In genomic region chr12:45898094-45898493, GRCh38 we compare ENCODE assay signal across 27 cellular contexts.
"Had no signal": no experiment of that assay in that cellular context is flagged by ENCODE, and none has a peak within 500 bp of the region (broad histone marks: within the 10 kb centered on the region; RNA-seq: fewer than 3 reads in every experiment).

No MANE protein-coding gene starts in this region.

- H3K27ac ChIP-seq: brain microvascular endothelial cell had no signal

- ATAC-seq: activated CD4-positive, alpha-beta T cell treated with anti-CD3 and anti-CD28 coated beads for 36 hours; activated CD8-positive, alpha-beta memory T cell treated with anti-CD3 and anti-CD28 coated beads, Interleukin-2, amount 10 ng/mL, durations not matched to agents 7 days and 5 days; activated CD8-positive, alpha-beta T cell treated with anti-CD3 and anti-CD28 coated beads, Interleukin-2, amount 10 ng/mL, durations not matched to agents 7 days and 5 days; effector memory CD8-positive, alpha-beta T cell; esophagus mucosa; T-helper 17 cell had no signal

- H3K27me3 ChIP-seq: brain microvascular endothelial cell had no signal

- H3K36me3 ChIP-seq: brain microvascular endothelial cell had no signal

- H3K27me3 Mint-ChIP-seq: activated CD4-positive, alpha-beta memory T cell treated with anti-CD3 and anti-CD28 coated beads for 36 hours; activated CD4-positive, alpha-beta T cell treated with anti-CD3 and anti-CD28 coated beads for 36 hours; activated CD4-positive, alpha-beta T cell treated with anti-CD3 and anti-CD28 coated beads, Interleukin-2, amount 10 ng/mL, durations not matched to agents 24 days and 14 days; activated CD8-positive, alpha-beta memory T cell treated with anti-CD3 and anti-CD28 coated beads, Interleukin-2, amount 10 ng/mL, durations not matched to agents 7 days and 5 days; activated naive CD4-positive, alpha-beta T cell treated with anti-CD3 and anti-CD28 coated beads, Interleukin-2, amount 10 ng/mL, durations not matched to agents 7 days and 5 days; activated naive CD8-positive, alpha-beta T cell; activated T-cell treated with anti-CD3 and anti-CD28 coated beads, Interleukin-2, amount 50 U/mL, for 24 hours; effector memory CD8-positive, alpha-beta T cell; T-helper 17 cell had no signal

- H3K4me3 Mint-ChIP-seq: activated CD4-positive, alpha-beta memory T cell treated with anti-CD3 and anti-CD28 coated beads for 36 hours; activated CD4-positive, alpha-beta T cell treated with anti-CD3 and anti-CD28 coated beads for 36 hours; activated CD4-positive, alpha-beta T cell treated with anti-CD3 and anti-CD28 coated beads, Interleukin-2, amount 10 ng/mL, durations not matched to agents 24 days and 14 days; activated CD8-positive, alpha-beta memory T cell treated with anti-CD3 and anti-CD28 coated beads, Interleukin-2, amount 10 ng/mL, durations not matched to agents 7 days and 5 days; activated CD8-positive, alpha-beta T cell treated with anti-CD3 and anti-CD28 coated beads, Interleukin-2, amount 10 ng/mL, durations not matched to agents 7 days and 5 days; activated naive CD4-positive, alpha-beta T cell treated with anti-CD3 and anti-CD28 coated beads, Interleukin-2, amount 10 ng/mL, durations not matched to agents 7 days and 5 days; activated naive CD8-positive, alpha-beta T cell; activated T-cell treated with anti-CD3 and anti-CD28 coated beads, Interleukin-2, amount 50 U/mL, for 24 hours; effector memory CD8-positive, alpha-beta T cell; T-helper 17 cell; T-helper 2 cell treated with Interferon-gamma antibody and Interleukin-4, amounts not matched to agents 5 μg/mL and 100 μg/mL, for 36 hours had no signal

- H3K27ac Mint-ChIP-seq: activated CD4-positive, alpha-beta memory T cell treated with anti-CD3 and anti-CD28 coated beads for 36 hours; activated CD4-positive, alpha-beta T cell treated with anti-CD3 and anti-CD28 coated beads for 36 hours; activated CD4-positive, alpha-beta T cell treated with anti-CD3 and anti-CD28 coated beads, Interleukin-2, amount 10 ng/mL, durations not matched to agents 24 days and 14 days; activated CD8-positive, alpha-beta memory T cell treated with anti-CD3 and anti-CD28 coated beads, Interleukin-2, amount 10 ng/mL, durations not matched to agents 7 days and 5 days; activated CD8-positive, alpha-beta T cell treated with anti-CD3 and anti-CD28 coated beads, Interleukin-2, amount 10 ng/mL, durations not matched to agents 7 days and 5 days; activated naive CD4-positive, alpha-beta T cell treated with anti-CD3 and anti-CD28 coated beads, Interleukin-2, amount 10 ng/mL, durations not matched to agents 7 days and 5 days; activated naive CD8-positive, alpha-beta T cell; activated T-cell treated with anti-CD3 and anti-CD28 coated beads, Interleukin-2, amount 50 U/mL, for 24 hours; activated T-helper 2 cell treated with anti-CD3 and anti-CD28 coated beads, Interferon-gamma antibody, Interleukin-2, Interleukin-4, amounts not matched to agents 10 μg/mL and 5 μg/mL and 100 μg/mL, durations not matched to agents 14 hours and 24 hours and 36 hours; effector memory CD8-positive, alpha-beta T cell; T-helper 17 cell; T-helper 2 cell treated with Interferon-gamma antibody and Interleukin-4, amounts not matched to agents 5 μg/mL and 100 μg/mL, for 36 hours had no signal

- H3K9me3 Mint-ChIP-seq: activated CD4-positive, alpha-beta memory T cell treated with anti-CD3 and anti-CD28 coated beads for 36 hours; activated naive CD4-positive, alpha-beta T cell treated with anti-CD3 and anti-CD28 coated beads, Interleukin-2, amount 10 ng/mL, durations not matched to agents 7 days and 5 days; activated T-cell treated with anti-CD3 and anti-CD28 coated beads, Interleukin-2, amount 50 U/mL, for 24 hours; effector memory CD8-positive, alpha-beta T cell; T-helper 2 cell treated with Interferon-gamma antibody and Interleukin-4, amounts not matched to agents 5 μg/mL and 100 μg/mL, for 36 hours had no signal

- DNase-seq: activated CD4-positive, alpha-beta memory T cell treated with anti-CD3 and anti-CD28 coated beads for 36 hours; activated CD4-positive, alpha-beta T cell treated with anti-CD3 and anti-CD28 coated beads for 36 hours; activated CD4-positive, alpha-beta T cell treated with anti-CD3 and anti-CD28 coated beads, Interleukin-2, amount 10 ng/mL, durations not matched to agents 24 days and 14 days; activated CD4-positive, CD25-positive, alpha-beta regulatory T cell; activated CD4-positive, CD25-positive, alpha-beta regulatory T cell treated with anti-CD3 and anti-CD28 coated beads, Interleukin-2, amount 50 U/mL, for 72 hours; activated CD8-positive, alpha-beta memory T cell treated with anti-CD3 and anti-CD28 coated beads, Interleukin-2, amount 10 ng/mL, durations not matched to agents 7 days and 5 days; activated CD8-positive, alpha-beta memory T cell treated with anti-CD3 and anti-CD28 coated beads, Interleukin-2, amount 50 U/mL, for 4 hours; activated CD8-positive, alpha-beta T cell treated with anti-CD3 and anti-CD28 coated beads, Interleukin-2, amount 10 ng/mL, durations not matched to agents 7 days and 5 days; activated effector memory CD4-positive, alpha-beta T cell treated with anti-CD3 and anti-CD28 coated beads, Interleukin-2, amount 50 U/mL, for 16 hours; activated naive CD4-positive, alpha-beta T cell treated with anti-CD3 and anti-CD28 coated beads, Interleukin-2, amount 10 ng/mL, durations not matched to agents 7 days and 5 days; activated T-cell treated with anti-CD3 and anti-CD28 coated beads, Interleukin-2, amount 50 U/mL, for 24 hours; amniotic stem cell; anterior cingulate cortex; brain microvascular endothelial cell; cortex of kidney; dermis blood vessel endothelial cell; effector CD4-positive, alpha-beta T cell; effector memory CD8-positive, alpha-beta T cell; foreskin fibroblast; head of caudate nucleus; T-helper 1 cell; T-helper 17 cell; T1000 had no signal
